22 cellular contexts compared by ENCODE assay signal in genomic region chr10:119497243-119497642, GRCh38. TPM values are rescaled to one million over a fixed set of nuclear protein-coding genes. Genes with fewer than 3 reads are reported as not detected.
A peak's percentile ranks its signal among the peaks of the same experiment; 100 is the strongest.
DNase-seq lines count a peak whose midpoint lies in the region; ATAC-seq and TF ChIP-seq lines count a peak whose summit lies in the region.
"Had no signal": no experiment of that assay in that cellular context is flagged by ENCODE, and none has a peak within 500 bp of the region (broad histone marks: within the 10 kb centered on the region; RNA-seq: fewer than 3 reads in every experiment).

No MANE protein-coding gene starts in this region.

- no peak overlapping the region for H4K8ac ChIP-seq in IMR-90 (ENCODE audit: low read depth in 2 of 2, low read length in 2 of 2)

- no peak overlapping the region for H2AK9ac ChIP-seq in IMR-90 (replicated peaks; ENCODE audit: low read depth, low read length, poor library complexity)

- H3K14ac ChIP-seq in IMR-90 (replicated peaks; ENCODE audit: low read depth, low read length) = no peak overlapping the region

- no peak overlapping the region for H2BK20ac ChIP-seq in IMR-90 (ENCODE audit: low read depth, low read length)

- peaks cover 32% of the 10 kb centered on the region for H3K36me3 Mint-ChIP-seq in activated CD4-positive, alpha-beta memory T cell treated with anti-CD3 and anti-CD28 coated beads for 36 hours
- H3K36me3 Mint-ChIP-seq in activated CD4-positive, alpha-beta memory T cell treated with anti-CD3 and anti-CD28 coated beads, Interleukin-2, amount 10 ng/mL, durations not matched to agents 7 days and 5 days (ENCODE audit: low read depth) = peaks cover 34% of the 10 kb centered on the region
- peaks cover 66% of the 10 kb centered on the region for H3K36me3 Mint-ChIP-seq in activated naive CD8-positive, alpha-beta T cell treated with anti-CD3 and anti-CD28 coated beads for 36 hours
- peaks cover 30 to 51% of the 10 kb centered on the region in 2 donors for H3K36me3 Mint-ChIP-seq in stimulated activated naive B cell treated with anti-CD40 and anti-IgM and Interleukin-4, amounts not matched to agents 10 μg/mL and 1 μg/mL and 100 μg/mL, for 72 hours

- no peaks in the 10 kb centered on the region for H3K9me3 ChIP-seq in IMR-90 (ENCODE audit: control insufficient read depth, insufficient read depth, low read length)
- H3K9me3 ChIP-seq: prostate gland, sigmoid colon had no signal

- no peak overlapping the region for H3K56ac ChIP-seq in IMR-90 (ENCODE audit: extremely low read depth, insufficient read depth, low read length)

- no peak for TF ChIP-seq RAD21 in IMR-90 (IDR thresholded peaks at IDR 0.05; ENCODE audit: low read length)

- H3K27ac Mint-ChIP-seq in activated CD4-positive, alpha-beta memory T cell treated with anti-CD3 and anti-CD28 coated beads for 36 hours = peak overlapping the region; percentile 34
- no peak overlapping the region for H3K27ac Mint-ChIP-seq in activated CD4-positive, alpha-beta memory T cell treated with anti-CD3 and anti-CD28 coated beads, Interleukin-2, amount 10 ng/mL, durations not matched to agents 7 days and 5 days
- H3K27ac Mint-ChIP-seq in activated naive CD8-positive, alpha-beta T cell treated with anti-CD3 and anti-CD28 coated beads for 36 hours = peak overlapping the region; percentile 99
- H3K27ac Mint-ChIP-seq in stimulated activated naive B cell treated with anti-CD40 and anti-IgM and Interleukin-4, amounts not matched to agents 10 μg/mL and 1 μg/mL and 100 μg/mL, for 72 hours = peak overlapping the region; percentile 87

- peaks cover 28% of the 10 kb centered on the region for H3K4me1 ChIP-seq in IMR-90 (ENCODE audit: control insufficient read depth, insufficient read depth, low read length)

- no peak for TF ChIP-seq CTCF in IMR-90 (conservative IDR thresholded peaks at IDR 0.05; ENCODE audit: low read depth, low read length)

- dilution Hi-C loops in IMR-90 (cut with HindIII; ENCODE audit: low sequenced_read_pairs, unreplicated experiment) = no loop called here

- ATAC-seq in IMR-90 (ENCODE audit: low read depth) = no peak
- no peak for ATAC-seq in stimulated activated naive B cell treated with anti-CD40 and anti-IgM and Interleukin-4, amounts not matched to agents 10 μg/mL and 1 μg/mL and 100 μg/mL, for 72 hours (replicated peaks)
- ATAC-seq: Panc1 had no signal

- H3K27me3 Mint-ChIP-seq in activated CD4-positive, alpha-beta memory T cell treated with anti-CD3 and anti-CD28 coated beads for 36 hours = no peaks in the 10 kb centered on the region
- no peaks in the 10 kb centered on the region for H3K27me3 Mint-ChIP-seq in activated CD4-positive, alpha-beta memory T cell treated with anti-CD3 and anti-CD28 coated beads, Interleukin-2, amount 10 ng/mL, durations not matched to agents 7 days and 5 days
- H3K27me3 Mint-ChIP-seq in activated naive CD8-positive, alpha-beta T cell treated with anti-CD3 and anti-CD28 coated beads for 36 hours = no peaks in the 10 kb centered on the region
- H3K27me3 Mint-ChIP-seq in stimulated activated naive B cell treated with anti-CD40 and anti-IgM and Interleukin-4, amounts not matched to agents 10 μg/mL and 1 μg/mL and 100 μg/mL, for 72 hours = no peaks in the 10 kb centered on the region

- no peak overlapping the region for H2BK15ac ChIP-seq in IMR-90 (ENCODE audit: low read depth, low read length)

- no peak for TF ChIP-seq POLR2A in IMR-90 (IDR thresholded peaks at IDR 0.05; ENCODE audit: low read depth, low read length)

- no peak overlapping the region for H3K4me3 ChIP-seq in IMR-90 (ENCODE audit: insufficient read depth, low read depth, low read length)
- H3K4me3 ChIP-seq: dorsolateral prefrontal cortex, prostate gland, sigmoid colon had no signal

- H3K27me3 ChIP-seq in IMR-90 (ENCODE audit: control insufficient read depth, insufficient read depth, low read length) = no peaks in the 10 kb centered on the region
- H3K27me3 ChIP-seq: sigmoid colon had no signal

- no peak overlapping the region for H3K4ac ChIP-seq in IMR-90 (ENCODE audit: low read depth, low read length)

- no peak overlapping the region for H3K23ac ChIP-seq in IMR-90 (ENCODE audit: low read depth, low read length)

- H4K91ac ChIP-seq in IMR-90 (ENCODE audit: insufficient read depth, low read depth, low read length) = no peak overlapping the region

- H3K9me1 ChIP-seq in IMR-90 (ENCODE audit: insufficient read depth, low read length) = peaks cover 41% of the 10 kb centered on the region

- no peak overlapping the region for H3K27ac ChIP-seq in IMR-90 (ENCODE audit: insufficient read depth, low read length)
- H3K27ac ChIP-seq: dorsolateral prefrontal cortex, prostate gland, sigmoid colon had no signal

- H3K4me2 ChIP-seq in IMR-90 (ENCODE audit: low read depth, low read length) = no peak overlapping the region

- no peak overlapping the region for H2BK120ac ChIP-seq in IMR-90 (ENCODE audit: low read depth, low read length)

- no peak overlapping the region for H2AFZ ChIP-seq in IMR-90 (replicated peaks; ENCODE audit: low read length, poor library complexity)

- peaks cover 12% of the 10 kb centered on the region; the same call in 1 of the 2 replicates for H4K20me1 ChIP-seq in IMR-90 (ENCODE audit: insufficient read depth, low read length)

- peaks cover 0 to 28% of the 10 kb centered on the region in 2 experiments; a peak in 2 of 4 replicates for H3K79me1 ChIP-seq in IMR-90 (ENCODE audit: low read depth in 1 of 2, low read length in 2 of 2)

- no peak overlapping the region for H3K9ac ChIP-seq in IMR-90 (ENCODE audit: low read depth, low read length)

- H3K18ac ChIP-seq in IMR-90 (ENCODE audit: low read depth, low read length) = no peak overlapping the region; the same call in 1 of the 2 replicates

- H3K4me3 Mint-ChIP-seq in activated CD4-positive, alpha-beta memory T cell treated with anti-CD3 and anti-CD28 coated beads for 36 hours = no peak overlapping the region
- no peak overlapping the region for H3K4me3 Mint-ChIP-seq in activated CD4-positive, alpha-beta memory T cell treated with anti-CD3 and anti-CD28 coated beads, Interleukin-2, amount 10 ng/mL, durations not matched to agents 7 days and 5 days
- H3K4me3 Mint-ChIP-seq in activated naive CD8-positive, alpha-beta T cell treated with anti-CD3 and anti-CD28 coated beads for 36 hours = peak overlapping the region; percentile 43
- H3K4me3 Mint-ChIP-seq in stimulated activated naive B cell treated with anti-CD40 and anti-IgM and Interleukin-4, amounts not matched to agents 10 μg/mL and 1 μg/mL and 100 μg/mL, for 72 hours = no peak overlapping the region
- H3K4me3 Mint-ChIP-seq: H9 had no signal

- WGBS in IMR-90 (ENCODE audit: extremely low coverage in 2 of 2, insufficient read length in 1 of 2), 2 experiments = 97% methylated on average over 4 of the region's 9 CpGs; no CpG with 5 or more reads in 1 of the 2 experiments

- POLR2A ChIA-PET in activated CD4-positive, alpha-beta memory T cell treated with anti-CD3 and anti-CD28 coated beads for 36 hours (lab: Charles Lee) = interaction anchor here (1.7 kb wide), 1 partner anchor 21 kb away, joined by 5 read pairs; no protein-coding TSS in a partner anchor
- POLR2A ChIA-PET in activated CD4-positive, alpha-beta memory T cell treated with anti-CD3 and anti-CD28 coated beads, Interleukin-2, amount 10 ng/mL, durations not matched to agents 7 days and 5 days (lab: Charles Lee) = no interaction called here
- POLR2A ChIA-PET in IMR-90 (lab: Charles Lee; ENCODE audit: unreplicated experiment) = no interaction called here

- 0 out of 2 replicates have a peak overlapping the region, but pooled peaks have one; percentile 43 for H2AK5ac ChIP-seq in IMR-90 (ENCODE audit: low read depth, low read length)

- intact Hi-C loops in activated CD4-positive, alpha-beta memory T cell treated with anti-CD3 and anti-CD28 coated beads for 36 hours (cut with micrococcal nuclease) = no loop called here
- intact Hi-C loops in IMR-90 (cut with micrococcal nuclease) = no loop called here

- no TSS peak for BruUV-seq in IMR-90 (replicated peaks; lab: Mats Ljungman, UMichigan)

- CTCF ChIA-PET in activated CD4-positive, alpha-beta memory T cell treated with anti-CD3 and anti-CD28 coated beads for 36 hours (lab: Charles Lee) = interaction anchor here (2.0 kb wide), 1 partner anchor 46 kb away, joined by 6 read pairs; the partner anchor contains the start of gene RGS10
- CTCF ChIA-PET in activated CD4-positive, alpha-beta memory T cell treated with anti-CD3 and anti-CD28 coated beads, Interleukin-2, amount 10 ng/mL, durations not matched to agents 7 days and 5 days (lab: Charles Lee) = no interaction called here
- CTCF ChIA-PET in IMR-90 (lab: Yijun Ruan, JAX) = no interaction called here

- no peak overlapping the region for H2BK5ac ChIP-seq in IMR-90 (ENCODE audit: low read depth, low read length, poor library complexity, severe bottlenecking)

- H3K9me3 Mint-ChIP-seq in activated CD4-positive, alpha-beta memory T cell treated with anti-CD3 and anti-CD28 coated beads for 36 hours = no peaks in the 10 kb centered on the region
- H3K9me3 Mint-ChIP-seq in activated CD4-positive, alpha-beta memory T cell treated with anti-CD3 and anti-CD28 coated beads, Interleukin-2, amount 10 ng/mL, durations not matched to agents 7 days and 5 days = no peaks in the 10 kb centered on the region
- H3K9me3 Mint-ChIP-seq in activated naive CD8-positive, alpha-beta T cell treated with anti-CD3 and anti-CD28 coated beads for 36 hours = no peaks in the 10 kb centered on the region
- H3K9me3 Mint-ChIP-seq in stimulated activated naive B cell treated with anti-CD40 and anti-IgM and Interleukin-4, amounts not matched to agents 10 μg/mL and 1 μg/mL and 100 μg/mL, for 72 hours = no peaks in the 10 kb centered on the region
- H3K9me3 Mint-ChIP-seq: H9 had no signal

- in situ Hi-C loops in IMR-90 (cut with MboI; ENCODE audit: low sequenced_read_pairs) = no loop called here

- no peak for DNase-seq in activated CD4-positive, alpha-beta memory T cell treated with anti-CD3 and anti-CD28 coated beads for 36 hours
- DNase-seq in activated CD4-positive, alpha-beta memory T cell treated with anti-CD3 and anti-CD28 coated beads, Interleukin-2, amount 10 ng/mL, durations not matched to agents 7 days and 5 days = no peak
- DNase-seq in IMR-90 (no peak), COR-L47 (lab: John Stamatoyannopoulos, UW) (no peak), NCI-H2029 treated with DMSO at 0.1 percent for 48 hours (lab: John Stamatoyannopoulos, UW) (no peak), DMS153 treated with DMSO at 0.1 percent for 48 hours (lab: John Stamatoyannopoulos, UW; ENCODE audit: unreplicated experiment) (no peak)
- no peak for DNase-seq in activated naive CD8-positive, alpha-beta T cell treated with anti-CD3 and anti-CD28 coated beads for 36 hours
- DNase-seq in stimulated activated naive B cell treated with anti-CD40 and anti-IgM and Interleukin-4, amounts not matched to agents 10 μg/mL and 1 μg/mL and 100 μg/mL, for 72 hours = no peak
- DNase-seq: dorsolateral prefrontal cortex; EL; glutamatergic neuron; H9; Karpas-422; mammary epithelial cell; NCI-H1436 treated with DMSO at 0.1 percent for 48 hours; NCI-H2171 treated with DMSO at 0.1 percent for 48 hours; NCI-H526; SIG-M5; sigmoid colon; stimulated activated CD4-positive, alpha-beta T cell treated with anti-CD3 and anti-CD28 coated beads, Interleukin-15, amount 100 ng/mL, for 24 hours had no signal

- peaks cover 12% of the 10 kb centered on the region for H3K36me3 ChIP-seq in IMR-90 (ENCODE audit: control insufficient read depth, insufficient read depth, low read length)
- H3K36me3 ChIP-seq: prostate gland had no signal

- peaks cover 82% of the 10 kb centered on the region for H3K4me1 Mint-ChIP-seq in activated CD4-positive, alpha-beta memory T cell treated with anti-CD3 and anti-CD28 coated beads for 36 hours (ENCODE audit: low read depth)
- H3K4me1 Mint-ChIP-seq in activated CD4-positive, alpha-beta memory T cell treated with anti-CD3 and anti-CD28 coated beads, Interleukin-2, amount 10 ng/mL, durations not matched to agents 7 days and 5 days = peaks cover 69% of the 10 kb centered on the region
- peaks cover 91% of the 10 kb centered on the region for H3K4me1 Mint-ChIP-seq in activated naive CD8-positive, alpha-beta T cell treated with anti-CD3 and anti-CD28 coated beads for 36 hours
- peaks cover 57 to 83% of the 10 kb centered on the region in 2 donors for H3K4me1 Mint-ChIP-seq in stimulated activated naive B cell treated with anti-CD40 and anti-IgM and Interleukin-4, amounts not matched to agents 10 μg/mL and 1 μg/mL and 100 μg/mL, for 72 hours

- H4K5ac ChIP-seq in IMR-90 (ENCODE audit: low read depth, low read length) = no peak overlapping the region

RNA-seq across cellular contexts. Expression of gene RGS10, which starts 45.3 kb away (rescaled TPM):
- 100 to 1,000 TPM; 158 to 173 TPM for total RNA-seq in activated CD4-positive, alpha-beta memory T cell treated with anti-CD3 and anti-CD28 coated beads for 36 hours
- 100 to 1,000 TPM; 137 to 140 TPM for total RNA-seq in activated CD4-positive, alpha-beta memory T cell treated with anti-CD3 and anti-CD28 coated beads, Interleukin-2, amount 10 ng/mL, durations not matched to agents 7 days and 5 days
- 35.3 and 55.5 TPM in 2 replicates for total RNA-seq in IMR-90 (2012; rRNA removed)
- polyA plus RNA-seq in IMR-90 (2012; rRNA removed) = 77.0 and 89.7 TPM in 2 replicates
- 29.0 and 54.5 TPM in 2 replicates for polyA plus RNA-seq in IMR-90 (2012; cell fraction: cytosol; rRNA removed)
- polyA plus RNA-seq in IMR-90 (2012; cell fraction: nucleus; rRNA removed; ENCODE audit: low replicate concordance) = 9.4 and 39.2 TPM in 2 replicates
- total RNA-seq in activated naive CD8-positive, alpha-beta T cell treated with anti-CD3 and anti-CD28 coated beads for 36 hours = 100 to 1,000 TPM; 273 to 294 TPM
